In genomic region chr11:23932485-23932898, GRCh38 we compare ENCODE assay signal across 19 cellular contexts.
DNase-seq lines count a peak whose midpoint lies in the region; ATAC-seq, FAIRE-seq and TF ChIP-seq lines count a peak whose summit lies in the region.
"Had no signal": no experiment of that assay in that cellular context is flagged by ENCODE, and none has a peak within 500 bp of the region (broad histone marks: within the 10 kb centered on the region; RNA-seq: fewer than 3 reads in every experiment).

No MANE protein-coding gene starts in this region.

- H3K36me3 Mint-ChIP-seq in astrocyte (ENCODE audit: low read depth, unreplicated experiment) = peaks cover 2% of the 10 kb centered on the region

- intact Hi-C loops in heart left ventricle (cut with DNase I) = no loop called here

- DNase-seq in HT-29 (ENCODE audit: low spot score) (peak; percentile 52), astrocyte (ENCODE audit: low read depth) (peak; percentile 80), hepatocyte (ENCODE audit: low spot score) (peak; percentile 17), smooth muscle cell (lab: John Stamatoyannopoulos, UW; ENCODE audit: unreplicated experiment) (no peak), heart left ventricle (no peak), SIG-M5 treated with dmso at 0.1 percent for 504 hours (lab: John Stamatoyannopoulos, UW; ENCODE audit: unreplicated experiment) (no peak), NCI-H1105 treated with DMSO at 0.1 percent for 48 hours (lab: John Stamatoyannopoulos, UW) (no peak), NCI-H1048 (lab: John Stamatoyannopoulos, UW) (no peak)
- DNase-seq: DMS79 treated with DMSO at 0.1 percent for 48 hours; foreskin melanocyte; H7; immature natural killer cell; NCI-H1417 treated with DMSO at 0.1 percent for 48 hours; stimulated activated naive CD4-positive, alpha-beta T cell treated with Interleukin-2 at 50 U/mL for 16 hours; uterus had no signal

- ATAC-seq in heart left ventricle = no peak
- ATAC-seq: K562 had no signal

- H3K79me2 ChIP-seq in astrocyte (ENCODE audit: insufficient read depth, low read length) (no peaks in the 10 kb centered on the region), hepatocyte (no peaks in the 10 kb centered on the region), smooth muscle cell (ENCODE audit: low read depth) (no peaks in the 10 kb centered on the region)

- H3K4me2 ChIP-seq in astrocyte (ENCODE audit: low read length) (peak overlapping the region; percentile 45), hepatocyte (no peak overlapping the region), smooth muscle cell (peak overlapping the region; percentile 39)
- H3K4me2 ChIP-seq: BLaER1 treated with 17β-estradiol and CSF1 and Interleukin-3, amounts not matched to agents 10 nM and 100 nM had no signal

- H3K4me3 Mint-ChIP-seq in astrocyte (ENCODE audit: unreplicated experiment) = no peak overlapping the region
- H3K4me3 Mint-ChIP-seq: immature natural killer cell had no signal

- H3K9ac ChIP-seq in astrocyte (ENCODE audit: low read length) = peak overlapping the region; percentile 63
- no peak overlapping the region for H3K9ac ChIP-seq in smooth muscle cell (ENCODE audit: low read depth)
- H3K9ac ChIP-seq: BLaER1 treated with 17β-estradiol and CSF1 and Interleukin-3, amounts not matched to agents 10 nM and 100 nM had no signal

- H3K27me3 ChIP-seq in astrocyte (ENCODE audit: insufficient read depth, low read length) (no peaks in the 10 kb centered on the region), hepatocyte (no peaks in the 10 kb centered on the region), smooth muscle cell (ENCODE audit: low read depth) (no peaks in the 10 kb centered on the region), heart left ventricle (no peaks in the 10 kb centered on the region)
- H3K27me3 ChIP-seq: BLaER1 treated with 17β-estradiol and CSF1 and Interleukin-3, amounts not matched to agents 10 nM and 100 nM; uterus had no signal

- FAIRE-seq in astrocyte (lab: Jason Lieb, UNC) = peak; percentile 43
- FAIRE-seq: K562 had no signal

- H3K27ac ChIP-seq in astrocyte (ENCODE audit: low read depth, low read length) (peak overlapping the region; percentile 80), hepatocyte (peak overlapping the region; percentile 25), smooth muscle cell (ENCODE audit: low read depth) (peak overlapping the region; percentile 37), heart left ventricle (no peak overlapping the region)
- H3K27ac ChIP-seq: BLaER1 treated with 17β-estradiol and CSF1 and Interleukin-3, amounts not matched to agents 10 nM and 100 nM; SK-N-MC; skin epidermis; uterus had no signal

- no peaks in the 10 kb centered on the region for H3K9me3 Mint-ChIP-seq in astrocyte (ENCODE audit: unreplicated experiment)

- H3K27ac Mint-ChIP-seq in astrocyte (ENCODE audit: unreplicated experiment) = no peak overlapping the region
- H3K27ac Mint-ChIP-seq: immature natural killer cell had no signal

- TF ChIP-seq CTCF in astrocyte (IDR thresholded peaks at IDR 0.05; ENCODE audit: insufficient read depth, low read depth, low read length) (no peak), hepatocyte (IDR thresholded peaks at IDR 0.05; ENCODE audit: poor library complexity) (no peak), smooth muscle cell (IDR thresholded peaks at IDR 0.05; ENCODE audit: borderline replicate concordance, insufficient read depth, poor library complexity, severe bottlenecking) (no peak), heart left ventricle (IDR thresholded peaks at IDR 0.05) (no peak)

- no peaks in the 10 kb centered on the region for H3K9me2 ChIP-seq in hepatocyte (replicated peaks; ENCODE audit: insufficient read depth)

- no peaks in the 10 kb centered on the region for H3F3A ChIP-seq in smooth muscle cell (ENCODE audit: low read depth)

- no peak overlapping the region for H3K4me3 ChIP-seq in astrocyte (ENCODE audit: insufficient read depth, low read depth, low read length)
- no peak overlapping the region for H3K4me3 ChIP-seq in hepatocyte
- H3K4me3 ChIP-seq in smooth muscle cell = no peak overlapping the region
- no peak overlapping the region for H3K4me3 ChIP-seq in heart left ventricle
- H3K4me3 ChIP-seq: BLaER1 treated with 17β-estradiol and CSF1 and Interleukin-3, amounts not matched to agents 10 nM and 100 nM; K562; SK-N-MC; skin epidermis; uterus had no signal

- H3K9me3 ChIP-seq in astrocyte (ENCODE audit: insufficient read depth, low read depth, low read length) = no peaks in the 10 kb centered on the region
- no peaks in the 10 kb centered on the region for H3K9me3 ChIP-seq in hepatocyte (ENCODE audit: low read depth)
- no peaks in the 10 kb centered on the region for H3K9me3 ChIP-seq in smooth muscle cell (replicated peaks; ENCODE audit: low read depth)
- peaks cover 0 to 2% (median 0%) of the 10 kb centered on the region in 12 donors for H3K9me3 ChIP-seq in heart left ventricle
- H3K9me3 ChIP-seq: uterus had no signal

- H4K20me1 ChIP-seq in astrocyte (ENCODE audit: insufficient read depth, low read length) (no peaks in the 10 kb centered on the region), hepatocyte (ENCODE audit: insufficient read depth, poor library complexity, severe bottlenecking) (no peaks in the 10 kb centered on the region), smooth muscle cell (ENCODE audit: low read depth) (no peaks in the 10 kb centered on the region)
- H4K20me1 ChIP-seq: BLaER1 treated with 17β-estradiol and CSF1 and Interleukin-3, amounts not matched to agents 10 nM and 100 nM had no signal

- no peaks in the 10 kb centered on the region for H3K36me3 ChIP-seq in astrocyte (ENCODE audit: insufficient read depth, low read length)
- no peaks in the 10 kb centered on the region for H3K36me3 ChIP-seq in hepatocyte (replicated peaks; ENCODE audit: insufficient read depth, low read depth)
- H3K36me3 ChIP-seq in smooth muscle cell (ENCODE audit: low read depth) = no peaks in the 10 kb centered on the region
- H3K36me3 ChIP-seq in heart left ventricle = no peaks in the 10 kb centered on the region
- H3K36me3 ChIP-seq: BLaER1 treated with 17β-estradiol and CSF1 and Interleukin-3, amounts not matched to agents 10 nM and 100 nM; uterus had no signal

- peaks cover 22% of the 10 kb centered on the region for H3K4me1 Mint-ChIP-seq in astrocyte (ENCODE audit: low read depth, unreplicated experiment)

- TF ChIP-seq POLR2A in heart left ventricle (IDR thresholded peaks at IDR 0.05) = no peak

- H3K4me1 ChIP-seq in astrocyte (ENCODE audit: insufficient read depth, low read length) (peaks cover 9% of the 10 kb centered on the region), hepatocyte (ENCODE audit: insufficient read depth) (peaks cover 6% of the 10 kb centered on the region), smooth muscle cell (ENCODE audit: low read depth) (peaks cover 6% of the 10 kb centered on the region), heart left ventricle (peaks cover 0 to 9% (median 0%) of the 10 kb centered on the region in 12 donors)
- H3K4me1 ChIP-seq: uterus had no signal

- H3K27me3 Mint-ChIP-seq in astrocyte (ENCODE audit: low read depth, unreplicated experiment) = no peaks in the 10 kb centered on the region

- no peak overlapping the region for H2AFZ ChIP-seq in astrocyte (ENCODE audit: low read depth, low read length)
- H2AFZ ChIP-seq in hepatocyte = no peak overlapping the region
- no peak overlapping the region for H2AFZ ChIP-seq in smooth muscle cell (ENCODE audit: low read depth)

Comparison
In these comparisons a context has a peak if more than half of its experiments do, and no peak if none do; other contexts are left out.
1. DNase-seq: peak in HT-29 (single experiment), astrocyte (single experiment) and hepatocyte (single experiment); none in smooth muscle cell (single experiment), heart left ventricle (0 of 5), SIG-M5 treated with dmso at 0.1 percent for 504 hours (single experiment), NCI-H1105 treated with DMSO at 0.1 percent for 48 hours (single experiment) and NCI-H1048 (single experiment).
2. H3K27ac ChIP-seq: peak in astrocyte (single experiment), hepatocyte (single experiment) and smooth muscle cell (single experiment); none in heart left ventricle (0 of 12).